Comparison of ENCODE assay signal across 8 cellular contexts in the genomic region with DNA sequence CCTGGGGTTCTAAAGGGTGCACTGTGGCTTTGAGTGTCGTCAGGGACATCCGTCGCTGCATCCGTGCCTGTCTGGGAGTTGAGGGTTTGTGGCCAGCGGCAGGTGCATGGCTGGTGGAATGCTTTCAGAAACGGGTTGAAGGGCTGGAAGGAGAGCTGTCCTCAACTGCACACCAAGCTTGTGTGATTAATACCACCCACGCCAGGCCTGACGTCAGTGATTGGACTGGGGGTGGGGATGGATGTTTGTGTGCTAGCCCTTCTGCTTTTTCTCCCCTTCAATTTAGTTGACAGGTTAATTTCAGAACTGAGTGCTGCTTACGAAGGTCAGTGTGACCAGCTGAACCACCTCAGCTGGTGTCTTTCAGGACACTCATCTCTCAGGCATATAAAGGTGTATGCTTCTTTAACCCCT. TPM values are rescaled to one million over a fixed set of nuclear protein-coding genes. Genes with fewer than 3 reads are reported as not detected.
A peak's percentile ranks its signal among the peaks of the same experiment; 100 is the strongest.
DNase-seq lines count a peak whose midpoint lies in the region; ATAC-seq and TF ChIP-seq lines count a peak whose summit lies in the region.

No MANE protein-coding gene starts in this region.

- TF ChIP-seq POLR2A in GM18505 (IDR thresholded peaks at IDR 0.05; ENCODE audit: borderline replicate concordance, extremely low read depth, insufficient read depth, insufficient read length) = no peak

- H3K9me3 ChIP-seq in CD4-positive, alpha-beta T cell (ENCODE audit: control insufficient read depth, low read length) = no peaks in the 10 kb centered on the region
- no peaks in the 10 kb centered on the region for H3K9me3 ChIP-seq in Karpas-422 (ENCODE audit: low read length)

- peak overlapping the region; percentile 18 for H3K4me3 Mint-ChIP-seq in CD4-positive, alpha-beta T cell

- no peak for TF ChIP-seq CTCF in CD4-positive, alpha-beta T cell (IDR thresholded peaks at IDR 0.05)

- POLR2A ChIA-PET in CD4-positive, alpha-beta T cell (lab: Charles Lee) = no interaction called here

- peak overlapping the region; percentile 50 for H3K4me2 ChIP-seq in Karpas-422 (ENCODE audit: low read depth, low read length, poor library complexity, severe bottlenecking)

- peaks cover 8% of the 10 kb centered on the region for H3K36me3 Mint-ChIP-seq in CD4-positive, alpha-beta T cell (ENCODE audit: low read depth)

- peak overlapping the region; percentile 39; the same call in 1 of the 2 replicates for H3K4me3 ChIP-seq in Karpas-422 (ENCODE audit: low read length)

- peaks cover 47% of the 10 kb centered on the region for H3K4me1 ChIP-seq in Karpas-422 (ENCODE audit: low read length)

- peak in 2 of 10 experiments; percentile 7 to 21 for DNase-seq in CD4-positive, alpha-beta T cell
- DNase-seq in Karpas-422 (peak; percentile 57), hepatic stellate cell (ENCODE audit: low spot score) (peak; percentile 55), NK-92 (lab: John Stamatoyannopoulos, UW; ENCODE audit: unreplicated experiment) (no peak), GM19238 (ENCODE audit: insufficient read length, low spot score) (no peak)
- peak; percentile 80 for DNase-seq in activated CD8-positive, alpha-beta memory T cell treated with anti-CD3 and anti-CD28 coated beads, Interleukin-2, amount 50 U/mL, for 48 hours
- peak; percentile 43 for DNase-seq in stimulated activated CD8-positive, alpha-beta memory T cell treated with anti-CD3 and anti-CD28 coated beads, Interleukin-4, amount 100 ng/mL, for 24 hours (ENCODE audit: low read depth)

- CTCF ChIA-PET in CD4-positive, alpha-beta T cell (lab: Charles Lee) = interaction anchor here (1.0 kb wide), 1 partner anchor 144 kb away, joined by 3 read pairs; no protein-coding TSS in a partner anchor

- H4K20me1 ChIP-seq in Karpas-422 (ENCODE audit: insufficient read depth, low read depth, low read length) = no peaks in the 10 kb centered on the region; the same call in 1 of the 2 replicates

- no peaks in the 10 kb centered on the region for H3K9me3 Mint-ChIP-seq in CD4-positive, alpha-beta T cell

- ATAC-seq in CD4-positive, alpha-beta T cell (ENCODE audit: poor library complexity) = no peak
- no peak for ATAC-seq in GM18505 (IDR thresholded peaks at IDR 0.05; ENCODE audit: unreplicated experiment)

- peaks cover 35% of the 10 kb centered on the region for H3K27me3 Mint-ChIP-seq in CD4-positive, alpha-beta T cell

- intact Hi-C loops in CD4-positive, alpha-beta T cell (cut with DNase I, micrococcal nuclease) = no loop called here

- no peak overlapping the region for H3K27ac Mint-ChIP-seq in CD4-positive, alpha-beta T cell

- H3K9ac ChIP-seq in Karpas-422 (ENCODE audit: low read length) = 0 out of 2 replicates have a peak overlapping the region, but pooled peaks have one; percentile 3

- no peaks in the 10 kb centered on the region for H3K9me2 ChIP-seq in Karpas-422 (replicated peaks; ENCODE audit: insufficient read depth, low read length)

- H3K79me2 ChIP-seq in Karpas-422 (ENCODE audit: low read length) = no peaks in the 10 kb centered on the region

- H3K27me3 ChIP-seq in CD4-positive, alpha-beta T cell (ENCODE audit: control insufficient read depth, insufficient read depth, low read length) = peaks cover 5% of the 10 kb centered on the region
- no peaks in the 10 kb centered on the region for H3K27me3 ChIP-seq in Karpas-422 (ENCODE audit: low read length)

- peaks cover 22% of the 10 kb centered on the region for H3K4me1 Mint-ChIP-seq in CD4-positive, alpha-beta T cell (ENCODE audit: low read depth)

- no peaks in the 10 kb centered on the region for H3K36me3 ChIP-seq in Karpas-422 (ENCODE audit: insufficient read depth, low read length)

- no peak overlapping the region for H3K27ac ChIP-seq in CD4-positive, alpha-beta T cell (ENCODE audit: low read depth, low read length)
- no peak overlapping the region for H3K27ac ChIP-seq in Karpas-422 (ENCODE audit: low read length)

- no peak overlapping the region for H2AFZ ChIP-seq in Karpas-422 (ENCODE audit: low read length)

RNA-seq across cellular contexts. Expression of a gene that starts 3.2 kb away (rescaled TPM):
- total RNA-seq in CD4-positive, alpha-beta T cell = 10 to 100 TPM; 10.7 to 11.9 TPM
- total RNA-seq in Karpas-422 (2014; rRNA removed; shearing (Covaris generic); ENCODE audit: low replicate concordance) = 2.6 and 2.7 TPM in 2 replicates

Comparison
In these comparisons a context has a peak if more than half of its experiments do, and no peak if none do; other contexts are left out.
1. DNase-seq: peak in Karpas-422 (single experiment), activated CD8-positive, alpha-beta memory T cell treated with anti-CD3 and anti-CD28 coated beads, Interleukin-2, amount 50 U/mL, for 48 hours (single experiment), hepatic stellate cell (single experiment) and stimulated activated CD8-positive, alpha-beta memory T cell treated with anti-CD3 and anti-CD28 coated beads, Interleukin-4, amount 100 ng/mL, for 24 hours (single experiment); none in NK-92 (single experiment) and GM19238 (single experiment).